ENCODE assay signal across 12 cellular contexts in genomic region chr9:107024193-107024592, GRCh38.
DNase-seq lines count a peak whose midpoint lies in the region; ATAC-seq and TF ChIP-seq lines count a peak whose summit lies in the region.
"Had no signal": no experiment of that assay in that cellular context is flagged by ENCODE, and none has a peak within 500 bp of the region (broad histone marks: within the 10 kb centered on the region; RNA-seq: fewer than 3 reads in every experiment).

No MANE protein-coding gene starts in this region.

- CTCF ChIA-PET in activated CD8-positive, alpha-beta T cell treated with anti-CD3 and anti-CD28 coated beads, Interleukin-2, amount 10 ng/mL, durations not matched to agents 7 days and 5 days (lab: Charles Lee) = no interaction called here
- CTCF ChIA-PET in activated CD8-positive, alpha-beta T cell treated with anti-CD3 and anti-CD28 coated beads for 36 hours (lab: Charles Lee) = no interaction called here

- no peaks in the 10 kb centered on the region for H3K27me3 ChIP-seq in KMS-11 (ENCODE audit: insufficient read depth, low read depth)

- ATAC-seq in activated CD8-positive, alpha-beta T cell treated with anti-CD3 and anti-CD28 coated beads, Interleukin-2, amount 10 ng/mL, durations not matched to agents 7 days and 5 days = no peak
- no peak for ATAC-seq in activated CD8-positive, alpha-beta T cell treated with anti-CD3 and anti-CD28 coated beads for 36 hours
- ATAC-seq in HG02678 (IDR thresholded peaks at IDR 0.05; ENCODE audit: unreplicated experiment) = peak; percentile 86
- peak; percentile 58 to 74 for ATAC-seq in stimulated activated naive B cell treated with anti-CD40 and anti-IgM and Interleukin-4, amounts not matched to agents 10 μg/mL and 1 μg/mL and 100 μg/mL, for 72 hours (replicated peaks)
- ATAC-seq in GM19328 (IDR thresholded peaks at IDR 0.05; ENCODE audit: unreplicated experiment) = no peak

- H3K4me3 ChIP-seq in KMS-11 (IDR thresholded peaks at IDR 0.05; ENCODE audit: insufficient read depth, low read depth, low read length) = no peak overlapping the region

- TF ChIP-seq CTCF in activated CD8-positive, alpha-beta T cell treated with anti-CD3 and anti-CD28 coated beads for 36 hours (IDR thresholded peaks at IDR 0.05) = no peak
- TF ChIP-seq CTCF in KMS-11 (conservative IDR thresholded peaks at IDR 0.05; ENCODE audit: low read depth, low read length) = no peak

- H3K36me3 ChIP-seq in KMS-11 (ENCODE audit: insufficient read depth) = no peaks in the 10 kb centered on the region

- POLR2A ChIA-PET in activated CD8-positive, alpha-beta T cell treated with anti-CD3 and anti-CD28 coated beads, Interleukin-2, amount 10 ng/mL, durations not matched to agents 7 days and 5 days (lab: Charles Lee) = no interaction called here
- POLR2A ChIA-PET in activated CD8-positive, alpha-beta T cell treated with anti-CD3 and anti-CD28 coated beads for 36 hours (lab: Charles Lee) = no interaction called here

- no peak overlapping the region for H2AFZ ChIP-seq in KMS-11 (ENCODE audit: low read depth)

- no peaks in the 10 kb centered on the region for H3K36me3 Mint-ChIP-seq in activated CD8-positive, alpha-beta T cell treated with anti-CD3 and anti-CD28 coated beads, Interleukin-2, amount 10 ng/mL, durations not matched to agents 7 days and 5 days (ENCODE audit: low read depth)
- H3K36me3 Mint-ChIP-seq in activated CD8-positive, alpha-beta T cell treated with anti-CD3 and anti-CD28 coated beads for 36 hours (ENCODE audit: low read depth) = no peaks in the 10 kb centered on the region
- H3K36me3 Mint-ChIP-seq in stimulated activated naive B cell treated with anti-CD40 and anti-IgM and Interleukin-4, amounts not matched to agents 10 μg/mL and 1 μg/mL and 100 μg/mL, for 72 hours = no peaks in the 10 kb centered on the region

- H3K27me3 Mint-ChIP-seq in activated CD8-positive, alpha-beta T cell treated with anti-CD3 and anti-CD28 coated beads, Interleukin-2, amount 10 ng/mL, durations not matched to agents 7 days and 5 days (ENCODE audit: low read depth) = no peaks in the 10 kb centered on the region
- H3K27me3 Mint-ChIP-seq in activated CD8-positive, alpha-beta T cell treated with anti-CD3 and anti-CD28 coated beads for 36 hours = no peaks in the 10 kb centered on the region
- H3K27me3 Mint-ChIP-seq in stimulated activated naive B cell treated with anti-CD40 and anti-IgM and Interleukin-4, amounts not matched to agents 10 μg/mL and 1 μg/mL and 100 μg/mL, for 72 hours = peaks cover 0 to 5% of the 10 kb centered on the region in 2 donors

- no peaks in the 10 kb centered on the region for H4K20me1 ChIP-seq in KMS-11 (ENCODE audit: insufficient read depth)

- intact Hi-C loops in activated CD8-positive, alpha-beta T cell treated with anti-CD3 and anti-CD28 coated beads for 36 hours (cut with micrococcal nuclease) = no loop called here

- DNase-seq in activated CD8-positive, alpha-beta T cell treated with anti-CD3 and anti-CD28 coated beads, Interleukin-2, amount 10 ng/mL, durations not matched to agents 7 days and 5 days = peak; percentile 25
- no peak for DNase-seq in activated CD8-positive, alpha-beta T cell treated with anti-CD3 and anti-CD28 coated beads for 36 hours
- peak; percentile 9 for DNase-seq in stimulated activated naive B cell treated with anti-CD40 and anti-IgM and Interleukin-4, amounts not matched to agents 10 μg/mL and 1 μg/mL and 100 μg/mL, for 72 hours
- DNase-seq in hypothalamus (lab: John Stamatoyannopoulos, UW) = no peak
- DNase-seq in DMS 273 (lab: John Stamatoyannopoulos, UW; ENCODE audit: unreplicated experiment) = no peak
- DNase-seq: 8988T, cerebellar nuclear complex, NCI-H446 had no signal

- no peak overlapping the region for H3K4me3 Mint-ChIP-seq in activated CD8-positive, alpha-beta T cell treated with anti-CD3 and anti-CD28 coated beads, Interleukin-2, amount 10 ng/mL, durations not matched to agents 7 days and 5 days
- no peak overlapping the region for H3K4me3 Mint-ChIP-seq in activated CD8-positive, alpha-beta T cell treated with anti-CD3 and anti-CD28 coated beads for 36 hours
- no peak overlapping the region for H3K4me3 Mint-ChIP-seq in stimulated activated naive B cell treated with anti-CD40 and anti-IgM and Interleukin-4, amounts not matched to agents 10 μg/mL and 1 μg/mL and 100 μg/mL, for 72 hours
- H3K4me3 Mint-ChIP-seq: T-helper 1 cell treated with Interleukin-12 subunit alpha and Interleukin-12 subunit beta and Interleukin-4 antibody, amounts not matched to agents 30 μg/mL and 1 μg/mL, for 36 hours had no signal

- H3K4me1 ChIP-seq in KMS-11 (ENCODE audit: low read depth, poor library complexity, severe bottlenecking) = peaks cover 50% of the 10 kb centered on the region

- no peak overlapping the region for H3K9ac ChIP-seq in KMS-11

- H3K4me1 Mint-ChIP-seq in activated CD8-positive, alpha-beta T cell treated with anti-CD3 and anti-CD28 coated beads, Interleukin-2, amount 10 ng/mL, durations not matched to agents 7 days and 5 days (ENCODE audit: low read depth) = peaks cover 14% of the 10 kb centered on the region
- H3K4me1 Mint-ChIP-seq in activated CD8-positive, alpha-beta T cell treated with anti-CD3 and anti-CD28 coated beads for 36 hours (ENCODE audit: low read depth) = peaks cover 5% of the 10 kb centered on the region
- peaks cover 21 to 35% of the 10 kb centered on the region in 2 donors for H3K4me1 Mint-ChIP-seq in stimulated activated naive B cell treated with anti-CD40 and anti-IgM and Interleukin-4, amounts not matched to agents 10 μg/mL and 1 μg/mL and 100 μg/mL, for 72 hours

- no peaks in the 10 kb centered on the region for H3K79me2 ChIP-seq in KMS-11 (ENCODE audit: insufficient read depth, low read depth)

- peak overlapping the region; percentile 49 for H3K4me2 ChIP-seq in KMS-11

- no peaks in the 10 kb centered on the region for H3K9me3 Mint-ChIP-seq in activated CD8-positive, alpha-beta T cell treated with anti-CD3 and anti-CD28 coated beads, Interleukin-2, amount 10 ng/mL, durations not matched to agents 7 days and 5 days (ENCODE audit: insufficient read depth)
- H3K9me3 Mint-ChIP-seq in activated CD8-positive, alpha-beta T cell treated with anti-CD3 and anti-CD28 coated beads for 36 hours = no peaks in the 10 kb centered on the region
- no peaks in the 10 kb centered on the region for H3K9me3 Mint-ChIP-seq in stimulated activated naive B cell treated with anti-CD40 and anti-IgM and Interleukin-4, amounts not matched to agents 10 μg/mL and 1 μg/mL and 100 μg/mL, for 72 hours
- H3K9me3 Mint-ChIP-seq: T-helper 1 cell treated with Interleukin-12 subunit alpha and Interleukin-12 subunit beta and Interleukin-4 antibody, amounts not matched to agents 30 μg/mL and 1 μg/mL, for 36 hours had no signal

- H3K27ac Mint-ChIP-seq in activated CD8-positive, alpha-beta T cell treated with anti-CD3 and anti-CD28 coated beads, Interleukin-2, amount 10 ng/mL, durations not matched to agents 7 days and 5 days = no peak overlapping the region
- no peak overlapping the region for H3K27ac Mint-ChIP-seq in activated CD8-positive, alpha-beta T cell treated with anti-CD3 and anti-CD28 coated beads for 36 hours
- H3K27ac Mint-ChIP-seq in stimulated activated naive B cell treated with anti-CD40 and anti-IgM and Interleukin-4, amounts not matched to agents 10 μg/mL and 1 μg/mL and 100 μg/mL, for 72 hours = no peak overlapping the region
- H3K27ac Mint-ChIP-seq: T-helper 1 cell treated with Interleukin-12 subunit alpha and Interleukin-12 subunit beta and Interleukin-4 antibody, amounts not matched to agents 30 μg/mL and 1 μg/mL, for 36 hours had no signal

- H3K27ac ChIP-seq in KMS-11 = no peak overlapping the region

Comparison
In these comparisons a context has a peak if more than half of its experiments do, and no peak if none do; other contexts are left out.
1. DNase-seq: peak in activated CD8-positive, alpha-beta T cell treated with anti-CD3 and anti-CD28 coated beads, Interleukin-2, amount 10 ng/mL, durations not matched to agents 7 days and 5 days (single experiment) and stimulated activated naive B cell treated with anti-CD40 and anti-IgM and Interleukin-4, amounts not matched to agents 10 μg/mL and 1 μg/mL and 100 μg/mL, for 72 hours (single experiment); none in activated CD8-positive, alpha-beta T cell treated with anti-CD3 and anti-CD28 coated beads for 36 hours (single experiment), hypothalamus (0 of 51) and DMS 273 (single experiment).
2. ATAC-seq: peak in HG02678 (single experiment) and stimulated activated naive B cell treated with anti-CD40 and anti-IgM and Interleukin-4, amounts not matched to agents 10 μg/mL and 1 μg/mL and 100 μg/mL, for 72 hours (2 of 2); none in activated CD8-positive, alpha-beta T cell treated with anti-CD3 and anti-CD28 coated beads, Interleukin-2, amount 10 ng/mL, durations not matched to agents 7 days and 5 days (single experiment), activated CD8-positive, alpha-beta T cell treated with anti-CD3 and anti-CD28 coated beads for 36 hours (single experiment) and GM19328 (single experiment).